Comparison of ENCODE assay signal across 8 cellular contexts in the genomic region with DNA sequence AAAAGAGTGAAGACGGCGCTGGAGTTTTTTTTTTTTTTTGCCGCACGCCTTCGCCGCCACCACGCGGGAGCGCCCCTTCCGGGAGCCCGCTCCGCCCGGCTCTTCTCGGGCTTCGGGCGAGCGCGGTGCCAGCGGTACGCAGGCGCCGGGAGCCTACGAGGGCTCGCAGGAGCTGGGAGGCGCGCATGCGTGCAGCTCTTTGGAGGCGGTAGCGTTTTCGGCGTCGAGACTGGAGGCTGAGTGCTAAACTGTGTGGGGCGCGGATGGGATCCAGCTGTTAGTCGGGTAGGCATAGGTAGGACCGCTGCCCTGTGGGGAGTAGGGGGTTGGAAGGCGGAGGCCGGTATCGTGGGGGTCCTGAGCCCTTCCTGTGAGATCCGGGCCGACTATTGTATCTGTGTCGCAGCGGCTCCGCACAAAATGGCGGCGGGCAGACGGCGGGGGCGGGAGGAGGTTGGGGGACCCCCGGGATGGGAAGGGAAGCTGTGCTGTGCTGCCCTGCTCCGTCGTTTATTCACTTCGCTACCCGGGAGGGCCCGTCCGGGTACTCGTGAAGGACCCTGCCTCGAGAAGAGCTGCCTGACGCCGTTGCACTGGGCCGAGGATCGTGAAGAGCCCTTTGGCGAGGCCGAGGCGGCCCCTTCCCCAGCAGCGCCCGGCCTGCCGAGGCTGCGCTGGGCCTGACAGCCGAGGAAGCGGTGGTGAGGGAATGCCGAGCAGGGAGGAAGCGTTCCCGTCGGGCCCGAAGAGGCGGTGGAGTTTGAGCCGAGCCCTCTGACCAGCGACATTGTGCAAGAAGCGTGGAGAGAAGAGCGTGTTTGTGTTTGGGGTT. TPM values are rescaled to one million over a fixed set of nuclear protein-coding genes. Genes with fewer than 3 reads are reported as not detected.
A peak's percentile ranks its signal among the peaks of the same experiment; 100 is the strongest.
DNase-seq lines count a peak whose midpoint lies in the region; ATAC-seq and TF ChIP-seq lines count a peak whose summit lies in the region.

Gene ZNF638 (plus strand): TSS at position 202 of the 832 bp plus-strand sequence. CDS start 17,173 bp downstream, outside the sequence.

- H3K36me3 Mint-ChIP-seq in chondrocyte (ENCODE audit: low read depth), result peaks cover 4% of the 10 kb centered on the region

- peak; percentile 95 for ATAC-seq in GM19035 (IDR thresholded peaks at IDR 0.05; ENCODE audit: unreplicated experiment)
- ATAC-seq in HG03354 (IDR thresholded peaks at IDR 0.05; ENCODE audit: poor library complexity, severe bottlenecking, unreplicated experiment), result peak; percentile 97

- peak; percentile 90 for TF ChIP-seq CTCF in chondrocyte (IDR thresholded peaks at IDR 0.05)

- peak within 1 kb of the TSS; percentile 100 for H3K4me3 Mint-ChIP-seq in chondrocyte (ENCODE audit: unreplicated experiment)

- H3K27me3 Mint-ChIP-seq in chondrocyte (ENCODE audit: low read depth), result no peaks in the 10 kb centered on the region

- DNase-seq in AML-193 (lab: John Stamatoyannopoulos, UW) (peak; percentile 88 to 90), NCI-H460 (ENCODE audit: extremely low read depth, low read depth) (peak; percentile 91), chondrocyte (ENCODE audit: low spot score) (peak; percentile 96), kidney glomerular epithelial cell (lab: John Stamatoyannopoulos, UW) (peak; percentile 91)
- DNase-seq in activated CD4-positive, alpha-beta T cell treated with anti-CD3 and anti-CD28 coated beads for 1 hour, result peak; percentile 89
- peak; percentile 82 to 87 for DNase-seq in stimulated activated CD4-positive, alpha-beta T cell treated with anti-CD3 and anti-CD28 coated beads, Interleukin-1b, Interleukin-23, amount 100 ng/mL, for 1 hour (ENCODE audit: low read depth in 2 of 2)

- peaks cover 36% of the 10 kb centered on the region for H3K4me1 Mint-ChIP-seq in chondrocyte (ENCODE audit: low read depth)

- H3K27ac Mint-ChIP-seq in chondrocyte (ENCODE audit: unreplicated experiment), result peak within 1 kb of the TSS; percentile 100

- H3K9me3 Mint-ChIP-seq in chondrocyte (ENCODE audit: low read depth), result no peaks in the 10 kb centered on the region

RNA-seq across cellular contexts. Expression of gene ZNF638, which starts in this region (rescaled TPM):
- 127 and 137 TPM in 2 replicates for total RNA-seq in NCI-H460 (2014; rRNA removed; shearing (Covaris generic))
- 114 and 141 TPM in 2 replicates for polyA plus RNA-seq in NCI-H460 (2014; cell fraction: nucleus; rRNA removed)
- total RNA-seq in chondrocyte, result 79.8 to 121 TPM (median 83.4 TPM) in 3 replicates

Comparison
In these comparisons a context has a peak if more than half of its experiments do, and no peak if none do; other contexts are left out.
1. Peak in every context shown above with its lines: DNase-seq and ATAC-seq.